ENCODE assay signal across 8 cellular contexts in the genomic region with DNA sequence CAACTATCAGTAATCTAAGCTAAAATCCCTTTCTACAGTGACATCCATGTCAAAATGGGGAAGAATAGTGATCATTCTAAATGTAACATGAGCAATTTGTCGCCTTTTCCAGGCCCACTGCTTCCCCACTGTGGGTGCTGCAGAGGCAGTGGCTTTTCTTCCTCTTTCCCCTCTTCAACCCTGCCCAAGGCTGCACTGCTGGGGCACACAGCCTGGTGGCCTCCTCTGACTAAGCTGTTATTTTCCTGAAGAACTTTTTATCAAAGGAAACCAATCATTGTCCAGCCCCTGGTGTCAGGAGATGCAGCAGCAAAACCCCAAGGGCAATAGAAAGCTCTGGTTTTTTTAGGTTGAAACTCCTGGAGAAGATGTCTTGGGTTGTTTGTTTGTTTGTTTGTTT.
DNase-seq lines count a peak whose midpoint lies in the region; ATAC-seq and TF ChIP-seq lines count a peak whose summit lies in the region.

No MANE protein-coding gene starts in this region.

- peaks cover 12% of the 10 kb centered on the region for H3K9me3 Mint-ChIP-seq in T-helper 2 cell treated with Interferon-gamma antibody and Interleukin-4, amounts not matched to agents 5 μg/mL and 100 μg/mL, for 36 hours

- H3K9me3 ChIP-seq in smooth muscle cell (replicated peaks; ENCODE audit: low read depth): no peaks in the 10 kb centered on the region

- no peaks in the 10 kb centered on the region for H3K79me2 ChIP-seq in smooth muscle cell (ENCODE audit: low read depth)

- no peak overlapping the region for H2AFZ ChIP-seq in smooth muscle cell (ENCODE audit: low read depth)

- H3K27ac Mint-ChIP-seq in T-helper 2 cell treated with Interferon-gamma antibody and Interleukin-4, amounts not matched to agents 5 μg/mL and 100 μg/mL, for 36 hours: peak overlapping the region; percentile 92

- peak; percentile 58 for DNase-seq in Ammon's horn (ENCODE audit: low spot score)
- no peak for DNase-seq in T-helper 2 cell treated with Interferon-gamma antibody and Interleukin-4, amounts not matched to agents 5 μg/mL and 100 μg/mL, for 36 hours (ENCODE audit: low spot score)
- DNase-seq in iPS-NIHi7 (ENCODE audit: extremely low spot score): peak; percentile 28
- no peak for DNase-seq in smooth muscle cell (lab: John Stamatoyannopoulos, UW; ENCODE audit: unreplicated experiment)
- DNase-seq in NCI-H1417 treated with DMSO at 0.1 percent for 48 hours (lab: John Stamatoyannopoulos, UW): no peak
- DNase-seq in SK-N-DZ (ENCODE audit: low spot score): no peak
- DNase-seq in activated gamma-delta T cell (lab: John Stamatoyannopoulos, UW): no peak

- 85% methylated on average over 1 of the region's 1 CpG for WGBS in smooth muscle cell (ENCODE audit: low lambda C conversion rate)

- H3K27me3 Mint-ChIP-seq in T-helper 2 cell treated with Interferon-gamma antibody and Interleukin-4, amounts not matched to agents 5 μg/mL and 100 μg/mL, for 36 hours (ENCODE audit: low read depth): no peaks in the 10 kb centered on the region

- H3K4me1 ChIP-seq in smooth muscle cell (ENCODE audit: low read depth): peaks cover 4% of the 10 kb centered on the region

- no peaks in the 10 kb centered on the region for H3F3A ChIP-seq in smooth muscle cell (ENCODE audit: low read depth)

- H3K4me3 ChIP-seq in smooth muscle cell: no peak overlapping the region

- no peaks in the 10 kb centered on the region for H3K36me3 ChIP-seq in smooth muscle cell (ENCODE audit: low read depth)

- peak overlapping the region; percentile 67 for H3K4me3 Mint-ChIP-seq in T-helper 2 cell treated with Interferon-gamma antibody and Interleukin-4, amounts not matched to agents 5 μg/mL and 100 μg/mL, for 36 hours

- no peak for TF ChIP-seq CTCF in smooth muscle cell (IDR thresholded peaks at IDR 0.05; ENCODE audit: borderline replicate concordance, insufficient read depth, poor library complexity, severe bottlenecking)

- no peak overlapping the region for H3K9ac ChIP-seq in smooth muscle cell (ENCODE audit: low read depth)

- ATAC-seq in GM21576 (IDR thresholded peaks at IDR 0.05; ENCODE audit: unreplicated experiment): peak; percentile 45

- H4K20me1 ChIP-seq in smooth muscle cell (ENCODE audit: low read depth): no peaks in the 10 kb centered on the region

- H3K4me2 ChIP-seq in smooth muscle cell: no peak overlapping the region

- no peaks in the 10 kb centered on the region for H3K27me3 ChIP-seq in smooth muscle cell (ENCODE audit: low read depth)

- no peak overlapping the region for H3K27ac ChIP-seq in smooth muscle cell (ENCODE audit: low read depth)

- peaks cover 4% of the 10 kb centered on the region for H3K36me3 Mint-ChIP-seq in T-helper 2 cell treated with Interferon-gamma antibody and Interleukin-4, amounts not matched to agents 5 μg/mL and 100 μg/mL, for 36 hours (ENCODE audit: low read depth)

- peaks cover 58% of the 10 kb centered on the region for H3K4me1 Mint-ChIP-seq in T-helper 2 cell treated with Interferon-gamma antibody and Interleukin-4, amounts not matched to agents 5 μg/mL and 100 μg/mL, for 36 hours (ENCODE audit: low read depth)

Comparison
In these comparisons a context has a peak if more than half of its experiments do, and no peak if none do; other contexts are left out.
1. DNase-seq: peak in Ammon's horn (single experiment) and iPS-NIHi7 (single experiment); none in T-helper 2 cell treated with Interferon-gamma antibody and Interleukin-4, amounts not matched to agents 5 μg/mL and 100 μg/mL, for 36 hours (single experiment), smooth muscle cell (single experiment), NCI-H1417 treated with DMSO at 0.1 percent for 48 hours (single experiment), SK-N-DZ (single experiment) and activated gamma-delta T cell (single experiment).